1 cellular context compared by ENCODE assay signal in the genomic region with DNA sequence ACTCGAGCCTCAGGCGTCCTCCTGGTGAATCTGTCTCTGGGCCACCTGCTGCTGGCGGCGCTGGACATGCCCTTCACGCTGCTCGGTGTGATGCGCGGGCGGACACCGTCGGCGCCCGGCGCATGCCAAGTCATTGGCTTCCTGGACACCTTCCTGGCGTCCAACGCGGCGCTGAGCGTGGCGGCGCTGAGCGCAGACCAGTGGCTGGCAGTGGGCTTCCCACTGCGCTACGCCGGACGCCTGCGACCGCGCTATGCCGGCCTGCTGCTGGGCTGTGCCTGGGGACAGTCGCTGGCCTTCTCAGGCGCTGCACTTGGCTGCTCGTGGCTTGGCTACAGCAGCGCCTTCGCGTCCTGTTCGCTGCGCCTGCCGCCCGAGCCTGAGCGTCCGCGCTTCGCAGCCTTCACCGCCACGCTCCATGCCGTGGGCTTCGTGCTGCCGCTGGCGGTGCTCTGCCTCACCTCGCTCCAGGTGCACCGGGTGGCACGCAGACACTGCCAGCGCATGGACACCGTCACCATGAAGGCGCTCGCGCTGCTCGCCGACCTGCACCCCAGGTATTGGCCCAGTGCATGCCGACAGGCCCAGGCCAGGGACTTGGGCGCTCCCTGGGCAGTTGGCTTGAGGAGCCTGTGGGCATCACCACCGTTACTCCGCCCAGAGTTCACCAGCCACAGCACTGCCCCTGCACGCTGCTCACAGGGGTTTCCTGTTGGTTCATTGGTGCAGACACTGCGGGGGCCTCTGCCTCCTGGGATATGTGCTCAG.
TF ChIP-seq lines count a peak whose summit lies in the region.

No MANE protein-coding gene starts in this region.

TF ChIP-seq in H1, 55 proteins besides CTCF, POLR2A, EP300 and RAD21:
- TF ChIP-seq GABPA (IDR thresholded peaks at IDR 0.05; ENCODE audit: borderline replicate concordance, insufficient read depth, low read length) (no peak), CEBPB (IDR thresholded peaks at IDR 0.05; ENCODE audit: low read depth, low read length) (no peak), KDM5A (IDR thresholded peaks at IDR 0.05; ENCODE audit: low read length) (no peak), ZNF274 (IDR thresholded peaks at IDR 0.05; ENCODE audit: borderline replicate concordance, extremely low read depth, low read length) (no peak)
- TF ChIP-seq, protein P1, sequence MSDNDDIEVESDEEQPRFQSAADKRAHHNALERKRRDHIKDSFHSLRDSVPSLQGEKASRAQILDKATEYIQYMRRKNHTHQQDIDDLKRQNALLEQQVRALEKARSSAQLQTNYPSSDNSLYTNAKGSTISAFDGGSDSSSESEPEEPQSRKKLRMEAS (IDR thresholded peaks at IDR 0.05) = no peak; the same call in 1 of the 2 replicates
- TF ChIP-seq, protein P2, sequence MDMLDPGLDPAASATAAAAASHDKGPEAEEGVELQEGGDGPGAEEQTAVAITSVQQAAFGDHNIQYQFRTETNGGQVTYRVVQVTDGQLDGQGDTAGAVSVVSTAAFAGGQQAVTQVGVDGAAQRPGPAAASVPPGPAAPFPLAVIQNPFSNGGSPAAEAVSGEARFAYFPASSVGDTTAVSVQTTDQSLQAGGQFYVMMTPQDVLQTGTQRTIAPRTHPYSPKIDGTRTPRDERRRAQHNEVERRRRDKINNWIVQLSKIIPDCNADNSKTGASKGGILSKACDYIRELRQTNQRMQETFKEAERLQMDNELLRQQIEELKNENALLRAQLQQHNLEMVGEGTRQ (IDR thresholded peaks at IDR 0.05; ENCODE audit: low read length) = no peak
